2 cellular contexts compared by ENCODE assay signal in the genomic region with DNA sequence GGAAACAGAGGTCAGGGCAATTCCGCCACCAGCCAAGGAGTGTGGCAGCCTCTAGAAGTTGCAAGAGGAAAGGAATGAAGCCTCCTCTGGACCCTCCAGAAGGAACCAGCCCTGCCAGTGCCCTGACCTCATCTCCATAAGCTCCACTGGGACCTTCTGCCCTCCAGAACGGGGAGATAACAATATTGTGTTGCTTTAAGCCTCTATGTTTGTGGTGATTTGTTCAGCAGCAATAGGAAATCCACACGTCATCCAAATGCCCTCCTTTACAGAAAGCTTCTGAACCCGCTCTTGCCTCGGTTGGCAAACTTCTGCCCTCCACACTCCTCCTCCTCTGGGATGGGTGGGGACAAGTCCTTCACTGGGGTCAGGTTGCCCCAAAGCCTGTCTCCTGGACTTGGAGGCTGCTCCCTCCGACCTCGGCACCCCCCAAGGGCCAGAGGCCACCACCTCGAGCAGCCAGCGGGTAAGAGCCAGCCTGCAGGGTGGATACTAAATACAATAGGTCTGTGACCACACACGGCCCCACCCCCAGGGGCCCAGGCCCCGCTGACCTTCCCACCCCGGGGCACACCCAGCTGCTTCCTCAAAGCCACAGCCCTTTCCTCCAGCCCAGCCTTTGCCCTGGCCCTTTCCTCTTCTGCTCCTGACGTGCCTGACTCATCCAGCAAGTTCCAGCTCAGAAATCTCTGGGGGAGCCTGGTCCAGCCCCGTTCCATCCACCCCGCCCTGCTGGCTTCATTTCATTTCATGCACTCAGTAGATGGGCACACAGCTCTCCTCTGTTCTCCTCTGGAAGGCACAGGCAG.
TF ChIP-seq lines count a peak whose summit lies in the region.

No MANE protein-coding gene starts in this region.

TF ChIP-seq in H1, 55 proteins besides CTCF, POLR2A, EP300 and RAD21:
- TF ChIP-seq KDM5A (IDR thresholded peaks at IDR 0.05; ENCODE audit: low read length) (no peak), TAF1 (IDR thresholded peaks at IDR 0.05; ENCODE audit: low read depth, low read length) (no peak), RBBP5 (IDR thresholded peaks at IDR 0.05; ENCODE audit: borderline replicate concordance, low read depth, low read length) (no peak), BCL11A (IDR thresholded peaks at IDR 0.05; ENCODE audit: low read depth in 2 of 2, low read length in 2 of 2) (no peak), JUND (IDR thresholded peaks at IDR 0.05; ENCODE audit: low read length) (no peak), CTBP2 (IDR thresholded peaks at IDR 0.05; ENCODE audit: borderline replicate concordance, insufficient read depth, insufficient read length, low read length) (no peak), POU5F1 (IDR thresholded peaks at IDR 0.05; ENCODE audit: low read depth, low read length) (no peak), CREB1 (IDR thresholded peaks at IDR 0.05) (no peak), TAF7 (optimal IDR thresholded peaks at IDR 0.05; ENCODE audit: borderline replicate concordance, low read depth, low read length) (no peak), SP2 (IDR thresholded peaks at IDR 0.05; ENCODE audit: low read length) (no peak), SRF (IDR thresholded peaks at IDR 0.05; ENCODE audit: low read depth, low read length) (no peak), JUN (IDR thresholded peaks at IDR 0.05; ENCODE audit: low read depth, low read length) (no peak)
TF ChIP-seq in H1: peak in this region for 0.

TF ChIP-seq in WTC11, 78 proteins besides CTCF, POLR2A, EP300 and RAD21:
- TF ChIP-seq, protein P1, sequence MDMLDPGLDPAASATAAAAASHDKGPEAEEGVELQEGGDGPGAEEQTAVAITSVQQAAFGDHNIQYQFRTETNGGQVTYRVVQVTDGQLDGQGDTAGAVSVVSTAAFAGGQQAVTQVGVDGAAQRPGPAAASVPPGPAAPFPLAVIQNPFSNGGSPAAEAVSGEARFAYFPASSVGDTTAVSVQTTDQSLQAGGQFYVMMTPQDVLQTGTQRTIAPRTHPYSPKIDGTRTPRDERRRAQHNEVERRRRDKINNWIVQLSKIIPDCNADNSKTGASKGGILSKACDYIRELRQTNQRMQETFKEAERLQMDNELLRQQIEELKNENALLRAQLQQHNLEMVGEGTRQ (CRISPR knock-in tag; IDR thresholded peaks at IDR 0.05) = no peak
- TF ChIP-seq, protein P2, sequence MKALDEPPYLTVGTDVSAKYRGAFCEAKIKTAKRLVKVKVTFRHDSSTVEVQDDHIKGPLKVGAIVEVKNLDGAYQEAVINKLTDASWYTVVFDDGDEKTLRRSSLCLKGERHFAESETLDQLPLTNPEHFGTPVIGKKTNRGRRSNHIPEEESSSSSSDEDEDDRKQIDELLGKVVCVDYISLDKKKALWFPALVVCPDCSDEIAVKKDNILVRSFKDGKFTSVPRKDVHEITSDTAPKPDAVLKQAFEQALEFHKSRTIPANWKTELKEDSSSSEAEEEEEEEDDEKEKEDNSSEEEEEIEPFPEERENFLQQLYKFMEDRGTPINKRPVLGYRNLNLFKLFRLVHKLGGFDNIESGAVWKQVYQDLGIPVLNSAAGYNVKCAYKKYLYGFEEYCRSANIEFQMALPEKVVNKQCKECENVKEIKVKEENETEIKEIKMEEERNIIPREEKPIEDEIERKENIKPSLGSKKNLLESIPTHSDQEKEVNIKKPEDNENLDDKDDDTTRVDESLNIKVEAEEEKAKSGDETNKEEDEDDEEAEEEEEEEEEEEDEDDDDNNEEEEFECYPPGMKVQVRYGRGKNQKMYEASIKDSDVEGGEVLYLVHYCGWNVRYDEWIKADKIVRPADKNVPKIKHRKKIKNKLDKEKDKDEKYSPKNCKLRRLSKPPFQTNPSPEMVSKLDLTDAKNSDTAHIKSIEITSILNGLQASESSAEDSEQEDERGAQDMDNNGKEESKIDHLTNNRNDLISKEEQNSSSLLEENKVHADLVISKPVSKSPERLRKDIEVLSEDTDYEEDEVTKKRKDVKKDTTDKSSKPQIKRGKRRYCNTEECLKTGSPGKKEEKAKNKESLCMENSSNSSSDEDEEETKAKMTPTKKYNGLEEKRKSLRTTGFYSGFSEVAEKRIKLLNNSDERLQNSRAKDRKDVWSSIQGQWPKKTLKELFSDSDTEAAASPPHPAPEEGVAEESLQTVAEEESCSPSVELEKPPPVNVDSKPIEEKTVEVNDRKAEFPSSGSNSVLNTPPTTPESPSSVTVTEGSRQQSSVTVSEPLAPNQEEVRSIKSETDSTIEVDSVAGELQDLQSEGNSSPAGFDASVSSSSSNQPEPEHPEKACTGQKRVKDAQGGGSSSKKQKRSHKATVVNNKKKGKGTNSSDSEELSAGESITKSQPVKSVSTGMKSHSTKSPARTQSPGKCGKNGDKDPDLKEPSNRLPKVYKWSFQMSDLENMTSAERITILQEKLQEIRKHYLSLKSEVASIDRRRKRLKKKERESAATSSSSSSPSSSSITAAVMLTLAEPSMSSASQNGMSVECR (CRISPR knock-in tag; IDR thresholded peaks at IDR 0.05; ENCODE audit: borderline replicate concordance) = no peak
- TF ChIP-seq NFE2L1 (CRISPR knock-in tag; IDR thresholded peaks at IDR 0.05) (no peak), ETV6 (CRISPR knock-in tag; IDR thresholded peaks at IDR 0.05) (no peak), JUN (CRISPR knock-in tag; IDR thresholded peaks at IDR 0.05) (no peak), SMAD4 (CRISPR knock-in tag; IDR thresholded peaks at IDR 0.05) (no peak), ZNF219 (CRISPR knock-in tag; IDR thresholded peaks at IDR 0.05; ENCODE audit: borderline replicate concordance) (no peak), OVOL2 (CRISPR knock-in tag; IDR thresholded peaks at IDR 0.05; ENCODE audit: borderline replicate concordance) (no peak), ZNF416 (CRISPR knock-in tag; IDR thresholded peaks at IDR 0.05) (no peak), TEAD1 (CRISPR knock-in tag; IDR thresholded peaks at IDR 0.05) (no peak), NR1H2 (CRISPR knock-in tag; IDR thresholded peaks at IDR 0.05) (no peak), PREB (CRISPR knock-in tag; IDR thresholded peaks at IDR 0.05; ENCODE audit: borderline replicate concordance) (no peak), STAT6 (CRISPR knock-in tag; conservative IDR thresholded peaks at IDR 0.05; ENCODE audit: low read depth) (no peak), MXD4 (CRISPR knock-in tag; IDR thresholded peaks at IDR 0.05; ENCODE audit: borderline replicate concordance) (no peak), ZNF317 (CRISPR knock-in tag; IDR thresholded peaks at IDR 0.05; ENCODE audit: borderline replicate concordance, low read depth) (no peak), E2F5 (CRISPR knock-in tag; IDR thresholded peaks at IDR 0.05) (no peak)
TF ChIP-seq in WTC11: peak in this region for 0.
